ENCODE assay signal across 16 cellular contexts in the genomic region with DNA sequence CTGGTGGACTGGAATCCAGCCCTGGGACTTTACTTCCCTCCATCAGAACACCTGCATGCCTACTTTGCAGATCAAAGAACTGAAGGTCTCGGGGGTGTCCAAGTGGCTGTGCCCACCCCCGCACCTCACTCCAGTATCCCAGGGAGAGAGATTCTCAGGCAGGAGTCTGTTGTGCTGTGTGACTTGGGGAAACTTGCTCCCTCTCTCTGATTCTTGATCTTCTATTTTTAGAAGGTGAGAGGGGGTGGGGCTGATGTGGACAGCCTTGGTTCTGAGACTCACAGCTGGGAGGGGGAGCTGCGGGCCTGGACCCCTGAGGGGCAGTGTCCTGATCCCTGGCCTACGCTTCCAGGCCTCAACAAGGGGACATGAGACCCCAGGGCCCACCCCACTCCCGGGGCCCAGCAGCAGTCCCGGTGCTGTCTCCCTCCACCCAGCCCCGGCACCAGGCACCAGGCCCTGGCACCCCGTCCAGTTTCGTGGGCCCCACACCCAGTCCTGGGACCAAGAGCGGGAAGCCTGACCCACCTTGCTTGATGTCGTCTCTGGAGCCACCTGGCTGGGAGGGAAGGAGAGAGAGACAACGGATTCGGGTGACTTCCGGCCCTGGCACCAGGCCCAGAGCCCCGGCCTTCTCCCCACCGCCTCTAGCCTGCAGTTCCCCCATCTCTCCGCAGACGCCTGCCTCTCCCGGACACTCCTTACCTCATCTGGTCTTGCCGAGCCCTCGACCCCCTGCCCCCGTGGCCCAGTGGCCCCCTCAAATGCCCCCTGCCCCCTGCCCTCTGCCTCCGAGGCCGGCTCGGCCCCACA.
DNase-seq lines count a peak whose midpoint lies in the region; ATAC-seq and TF ChIP-seq lines count a peak whose summit lies in the region.
"Had no signal": no experiment of that assay in that cellular context is flagged by ENCODE, and none has a peak within 500 bp of the region (broad histone marks: within the 10 kb centered on the region; RNA-seq: fewer than 3 reads in every experiment).

No MANE protein-coding gene starts in this region.

- DNase-seq in NCI-H345 (lab: John Stamatoyannopoulos, UW) = peak; percentile 20
- DNase-seq in NCI-H345 treated with DMSO at 0.1 percent for 48 hours (lab: John Stamatoyannopoulos, UW; ENCODE audit: unreplicated experiment) = no peak
- DNase-seq in H7 = peak; percentile 63
- DNase-seq in WTC11 (ENCODE audit: low spot score) = no peak
- DNase-seq in naive thymus-derived CD4-positive, alpha-beta T cell = peak in 2 of 9 donors; percentile 6 to 18
- no peak for DNase-seq in SK-N-SH
- no peak for DNase-seq in DMS79 treated with DMSO at 0.1 percent for 48 hours (lab: John Stamatoyannopoulos, UW)
- no peak for DNase-seq in NCI-H2081 (lab: John Stamatoyannopoulos, UW)
- DNase-seq: 8988T, NCI-H187, NCI-H2171 treated with DMSO at 0.1 percent for 48 hours, NCI-H524 treated with DMSO at 0.1 percent for 48 hours, PC-9, T-helper 17 cell had no signal

- H3K27me3 ChIP-seq in H7 (ENCODE audit: control insufficient read depth, insufficient read depth, low read length) (no peaks in the 10 kb centered on the region), SK-N-SH (ENCODE audit: insufficient read depth) (no peaks in the 10 kb centered on the region)
- no peaks in the 10 kb centered on the region for H3K27me3 ChIP-seq in naive thymus-derived CD4-positive, alpha-beta T cell (ENCODE audit: control insufficient read depth in 2 of 2, insufficient read depth in 2 of 2, low read length in 2 of 2)
- H3K27me3 ChIP-seq: BLaER1 treated with 17β-estradiol and CSF1 and Interleukin-3, amounts not matched to agents 10 nM and 100 nM had no signal

- no peak for TF ChIP-seq RAD21 in SK-N-SH (IDR thresholded peaks at IDR 0.05; ENCODE audit: low read length)

- intact Hi-C loops in naive thymus-derived CD4-positive, alpha-beta T cell (cut with micrococcal nuclease) = no loop called here

- H3K36me3 ChIP-seq in H7 (replicated peaks; ENCODE audit: control insufficient read depth, insufficient read depth, low read length) (no peaks in the 10 kb centered on the region), SK-N-SH (replicated peaks in 1 of 2; ENCODE audit: control insufficient read depth in 1 of 2, insufficient read depth in 2 of 2, low read length in 1 of 2) (no peaks in the 10 kb centered on the region)
- H3K36me3 ChIP-seq in naive thymus-derived CD4-positive, alpha-beta T cell (ENCODE audit: control insufficient read depth in 2 of 3, insufficient read depth in 3 of 3, low read length in 3 of 3) = no peaks in the 10 kb centered on the region
- H3K36me3 ChIP-seq: BLaER1 treated with 17β-estradiol and CSF1 and Interleukin-3, amounts not matched to agents 10 nM and 100 nM had no signal

- no peak overlapping the region for H3K4me2 ChIP-seq in SK-N-SH
- H3K4me2 ChIP-seq: BLaER1 treated with 17β-estradiol and CSF1 and Interleukin-3, amounts not matched to agents 10 nM and 100 nM; PC-9 had no signal

- H3K4me3 ChIP-seq in H7 (ENCODE audit: insufficient read depth, low read depth, low read length) = no peak overlapping the region
- no peak overlapping the region for H3K4me3 ChIP-seq in naive thymus-derived CD4-positive, alpha-beta T cell (ENCODE audit: low read length)
- no peak overlapping the region for H3K4me3 ChIP-seq in SK-N-SH (ENCODE audit: low read depth in 2 of 2, low read length in 1 of 2)
- H3K4me3 ChIP-seq: BLaER1 treated with 17β-estradiol and CSF1 and Interleukin-3, amounts not matched to agents 10 nM and 100 nM; GM12878; PC-9 had no signal

- H3K27ac ChIP-seq in naive thymus-derived CD4-positive, alpha-beta T cell (ENCODE audit: low read depth, low read length) = no peak overlapping the region
- no peak overlapping the region for H3K27ac ChIP-seq in SK-N-SH (ENCODE audit: low read depth in 2 of 2, low read length in 1 of 2)
- H3K27ac ChIP-seq: BLaER1 treated with 17β-estradiol and CSF1 and Interleukin-3, amounts not matched to agents 10 nM and 100 nM; PC-9 had no signal

- TF ChIP-seq EP300 in SK-N-SH (IDR thresholded peaks at IDR 0.05; ENCODE audit: borderline replicate concordance in 1 of 2, low read depth in 1 of 2, low read length in 1 of 2) = no peak

- no peaks in the 10 kb centered on the region for H3K4me1 ChIP-seq in naive thymus-derived CD4-positive, alpha-beta T cell (ENCODE audit: control insufficient read depth in 2 of 2, insufficient read depth in 2 of 2, low read length in 2 of 2)
- no peaks in the 10 kb centered on the region; a peak in 1 of 4 replicates for H3K4me1 ChIP-seq in SK-N-SH (ENCODE audit: control insufficient read depth in 1 of 2, insufficient read depth in 2 of 2, low read depth in 1 of 2, low read length in 1 of 2)

- H3K9ac ChIP-seq in SK-N-SH = no peak overlapping the region
- H3K9ac ChIP-seq: BLaER1 treated with 17β-estradiol and CSF1 and Interleukin-3, amounts not matched to agents 10 nM and 100 nM had no signal

- H2AFZ ChIP-seq in SK-N-SH (ENCODE audit: low read depth) = no peak overlapping the region
- H2AFZ ChIP-seq: PC-9 had no signal

- WGBS in SK-N-SH (ENCODE audit: low lambda C conversion rate) = 72% methylated on average over 13 of the region's 25 CpGs

- 0 out of 2 replicates have a peak, but pooled peaks cover 2% of the 10 kb centered on the region for H3K4me1 Mint-ChIP-seq in WTC11
- no peaks in the 10 kb centered on the region for H3K4me1 Mint-ChIP-seq in naive thymus-derived CD4-positive, alpha-beta T cell

- POLR2A ChIA-PET in WTC11 (lab: Charles Lee) = no interaction called here
- POLR2A ChIA-PET in naive thymus-derived CD4-positive, alpha-beta T cell (lab: Charles Lee) = no interaction called here
- POLR2A ChIA-PET in SK-N-SH (lab: Yijun Ruan, JAX) = no interaction called here

- ATAC-seq in WTC11 = peak; percentile 48
- ATAC-seq in naive thymus-derived CD4-positive, alpha-beta T cell = peak; percentile 20
- ATAC-seq: T-helper 17 cell had no signal

- CTCF ChIA-PET in WTC11 (lab: Charles Lee) = interaction anchor here (1.0 to 3.0 kb wide), 3 partner anchors 13 to 49 kb away, joined by 4 to 12 read pairs (median 11); no protein-coding TSS in a partner anchor
- CTCF ChIA-PET in naive thymus-derived CD4-positive, alpha-beta T cell (lab: Charles Lee) = no interaction called here
- CTCF ChIA-PET in SK-N-SH (lab: Yijun Ruan, JAX) = no interaction called here

- H3K27ac Mint-ChIP-seq in WTC11 = no peak overlapping the region
- H3K27ac Mint-ChIP-seq in naive thymus-derived CD4-positive, alpha-beta T cell = no peak overlapping the region
- H3K27ac Mint-ChIP-seq: T-helper 17 cell had no signal

- no peaks in the 10 kb centered on the region for H3K27me3 Mint-ChIP-seq in WTC11 (ENCODE audit: low read depth)
- peaks cover 4 to 20% (median 8%) of the 10 kb centered on the region in 5 donors for H3K27me3 Mint-ChIP-seq in naive thymus-derived CD4-positive, alpha-beta T cell

- no peaks in the 10 kb centered on the region for H3K9me3 ChIP-seq in naive thymus-derived CD4-positive, alpha-beta T cell (ENCODE audit: control insufficient read depth in 2 of 3, low read length in 3 of 3)
- H3K9me3 ChIP-seq in SK-N-SH = no peaks in the 10 kb centered on the region
- H3K9me3 ChIP-seq: BLaER1 treated with 17β-estradiol and CSF1 and Interleukin-3, amounts not matched to agents 10 nM and 100 nM had no signal

- peaks cover 2% of the 10 kb centered on the region for H3K9me3 Mint-ChIP-seq in WTC11
- peaks cover 0 to under 1% (median 0%) of the 10 kb centered on the region in 11 donors for H3K9me3 Mint-ChIP-seq in naive thymus-derived CD4-positive, alpha-beta T cell

- H3K4me3 Mint-ChIP-seq in WTC11 = no peak overlapping the region
- no peak overlapping the region for H3K4me3 Mint-ChIP-seq in naive thymus-derived CD4-positive, alpha-beta T cell
- H3K4me3 Mint-ChIP-seq: T-helper 17 cell had no signal

- H3K36me3 Mint-ChIP-seq in WTC11 = no peaks in the 10 kb centered on the region
- peaks cover 0 to 3% (median 0%) of the 10 kb centered on the region in 5 donors for H3K36me3 Mint-ChIP-seq in naive thymus-derived CD4-positive, alpha-beta T cell

- no peaks in the 10 kb centered on the region for H3K9me2 ChIP-seq in SK-N-SH

- no peaks in the 10 kb centered on the region for H3K79me2 ChIP-seq in SK-N-SH (ENCODE audit: insufficient read depth)

- no peaks in the 10 kb centered on the region for H4K20me1 ChIP-seq in SK-N-SH (ENCODE audit: insufficient read depth)
- H4K20me1 ChIP-seq: BLaER1 treated with 17β-estradiol and CSF1 and Interleukin-3, amounts not matched to agents 10 nM and 100 nM had no signal

- H3F3A ChIP-seq in SK-N-SH (replicated peaks; ENCODE audit: insufficient read depth) = no peaks in the 10 kb centered on the region

- TF ChIP-seq CTCF in WTC11 (IDR thresholded peaks at IDR 0.05) (no peak), SK-N-SH (IDR thresholded peaks at IDR 0.05) (no peak)

TF ChIP-seq in WTC11, 78 proteins besides CTCF, POLR2A, EP300 and RAD21 (continues in another document):
- TF ChIP-seq ZNF138 (CRISPR knock-in tag; conservative IDR thresholded peaks at IDR 0.05) = no peak

TF ChIP-seq in SK-N-SH, 30 proteins besides CTCF, POLR2A, EP300 and RAD21 (continues in another document):
- TF ChIP-seq ELF1 (IDR thresholded peaks at IDR 0.05) = no peak
- TF ChIP-seq, protein P1, sequence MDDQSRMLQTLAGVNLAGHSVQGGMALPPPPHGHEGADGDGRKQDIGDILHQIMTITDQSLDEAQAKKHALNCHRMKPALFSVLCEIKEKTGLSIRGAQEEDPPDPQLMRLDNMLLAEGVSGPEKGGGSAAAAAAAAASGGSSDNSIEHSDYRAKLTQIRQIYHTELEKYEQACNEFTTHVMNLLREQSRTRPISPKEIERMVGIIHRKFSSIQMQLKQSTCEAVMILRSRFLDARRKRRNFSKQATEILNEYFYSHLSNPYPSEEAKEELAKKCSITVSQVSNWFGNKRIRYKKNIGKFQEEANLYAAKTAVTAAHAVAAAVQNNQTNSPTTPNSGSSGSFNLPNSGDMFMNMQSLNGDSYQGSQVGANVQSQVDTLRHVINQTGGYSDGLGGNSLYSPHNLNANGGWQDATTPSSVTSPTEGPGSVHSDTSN (IDR thresholded peaks at IDR 0.05) = no peak
- no peak for TF ChIP-seq SMC3 (IDR thresholded peaks at IDR 0.05; ENCODE audit: low read depth, low read length)
- no peak for TF ChIP-seq GABPA (IDR thresholded peaks at IDR 0.05; ENCODE audit: low read depth)
- no peak for TF ChIP-seq FOSL2 (IDR thresholded peaks at IDR 0.05; ENCODE audit: borderline replicate concordance, low read depth)
- no peak for TF ChIP-seq MXI1 (IDR thresholded peaks at IDR 0.05; ENCODE audit: low read depth, low read length)
- TF ChIP-seq, protein P2, sequence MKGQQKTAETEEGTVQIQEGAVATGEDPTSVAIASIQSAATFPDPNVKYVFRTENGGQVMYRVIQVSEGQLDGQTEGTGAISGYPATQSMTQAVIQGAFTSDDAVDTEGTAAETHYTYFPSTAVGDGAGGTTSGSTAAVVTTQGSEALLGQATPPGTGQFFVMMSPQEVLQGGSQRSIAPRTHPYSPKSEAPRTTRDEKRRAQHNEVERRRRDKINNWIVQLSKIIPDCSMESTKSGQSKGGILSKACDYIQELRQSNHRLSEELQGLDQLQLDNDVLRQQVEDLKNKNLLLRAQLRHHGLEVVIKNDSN (IDR thresholded peaks at IDR 0.05; ENCODE audit: borderline replicate concordance, low read depth) = no peak

Comparison
In these comparisons a context has a peak if more than half of its experiments do, and no peak if none do; other contexts are left out.
1. DNase-seq: peak in NCI-H345 (single experiment) and H7 (single experiment); none in NCI-H345 treated with DMSO at 0.1 percent for 48 hours (single experiment), WTC11 (single experiment), SK-N-SH (single experiment), DMS79 treated with DMSO at 0.1 percent for 48 hours (single experiment) and NCI-H2081 (0 of 2).